ENCODE assay signal across 8 cellular contexts in the genomic region with DNA sequence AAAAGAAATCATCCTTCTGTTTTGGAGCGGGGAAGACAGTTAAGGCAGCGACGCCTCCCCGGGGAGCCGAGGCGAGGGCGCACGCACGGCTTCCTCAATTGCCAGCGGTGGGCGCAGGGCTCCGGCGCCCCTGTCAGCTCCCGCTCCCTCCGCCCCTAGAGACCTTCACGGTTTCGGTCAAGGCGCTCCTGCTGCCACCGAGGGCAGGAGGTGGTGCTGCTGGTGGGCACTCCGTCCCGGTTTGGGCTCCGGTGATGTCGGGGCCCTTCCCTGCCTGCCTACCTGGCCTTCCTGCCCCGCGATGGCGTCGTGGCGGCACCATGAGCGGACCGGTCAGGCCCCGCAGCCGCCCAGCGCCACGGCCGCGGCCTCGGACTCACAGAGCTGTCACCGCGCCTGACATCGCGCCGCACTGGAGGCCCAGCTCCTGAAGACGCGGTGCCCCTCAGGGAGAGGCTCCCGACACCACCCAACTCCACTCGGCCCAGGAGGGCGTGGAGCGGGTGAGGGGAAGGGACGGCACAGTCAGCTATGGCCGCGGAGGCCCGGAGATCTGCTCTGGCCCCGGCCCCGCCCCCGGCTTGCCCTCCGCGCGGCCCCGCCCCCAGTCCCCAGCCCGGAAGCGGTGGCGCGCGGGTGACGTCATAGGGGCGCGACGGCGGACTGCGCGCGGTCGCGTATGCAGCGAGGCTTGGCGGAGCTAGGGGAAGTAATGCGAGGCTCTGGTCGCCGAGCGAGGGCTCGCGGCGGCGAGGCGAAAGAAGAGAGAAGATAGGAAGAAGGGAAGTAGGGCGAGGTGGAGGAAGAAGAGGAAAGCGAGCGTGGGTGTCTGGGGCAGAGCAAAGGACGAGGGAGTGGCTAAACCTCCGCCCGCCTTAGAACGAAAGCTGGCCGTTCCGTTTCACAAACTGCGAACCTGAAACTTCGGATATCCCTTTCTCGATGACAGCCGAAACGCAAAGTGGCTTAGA. TPM values are rescaled to one million over a fixed set of nuclear protein-coding genes. Genes with fewer than 3 reads are reported as not detected.
DNase-seq lines count a peak whose midpoint lies in the region; ATAC-seq and TF ChIP-seq lines count a peak whose summit lies in the region.

A gene with protein sequence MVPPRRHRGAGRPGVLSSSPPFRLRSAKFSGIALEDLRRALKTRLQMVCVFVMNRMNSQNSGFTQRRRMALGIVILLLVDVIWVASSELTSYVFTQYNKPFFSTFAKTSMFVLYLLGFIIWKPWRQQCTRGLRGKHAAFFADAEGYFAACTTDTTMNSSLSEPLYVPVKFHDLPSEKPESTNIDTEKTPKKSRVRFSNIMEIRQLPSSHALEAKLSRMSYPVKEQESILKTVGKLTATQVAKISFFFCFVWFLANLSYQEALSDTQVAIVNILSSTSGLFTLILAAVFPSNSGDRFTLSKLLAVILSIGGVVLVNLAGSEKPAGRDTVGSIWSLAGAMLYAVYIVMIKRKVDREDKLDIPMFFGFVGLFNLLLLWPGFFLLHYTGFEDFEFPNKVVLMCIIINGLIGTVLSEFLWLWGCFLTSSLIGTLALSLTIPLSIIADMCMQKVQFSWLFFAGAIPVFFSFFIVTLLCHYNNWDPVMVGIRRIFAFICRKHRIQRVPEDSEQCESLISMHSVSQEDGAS (minus strand): TSS at position 555 of the 971 bp plus-strand sequence. CDS start 233 bp downstream, at position 322.

- peak within 1 kb of the TSS; percentile 43 for H3K4ac ChIP-seq in mesendoderm (ENCODE audit: low read depth, low read length)

- no peaks in the 10 kb centered on the region for H3K36me3 ChIP-seq in Caco-2 (ENCODE audit: control insufficient read depth, insufficient read depth, low read length)
- H3K36me3 ChIP-seq in mesendoderm (ENCODE audit: control insufficient read depth, insufficient read depth, low read length), result no peaks in the 10 kb centered on the region

- H2AK5ac ChIP-seq in mesendoderm (ENCODE audit: low read length), result no peak within 1 kb of the TSS

- H3K9me3 ChIP-seq in Caco-2, result no peaks in the 10 kb centered on the region

- peaks cover 5% of the 10 kb centered on the region for H3K79me2 ChIP-seq in mesendoderm (ENCODE audit: control insufficient read depth, insufficient read depth, low read length)

- peak within 1 kb of the TSS; percentile 81 for H3K27ac ChIP-seq in mesendoderm (ENCODE audit: low read depth, low read length)

- H3K23ac ChIP-seq in mesendoderm (ENCODE audit: low read length), result peak within 1 kb of the TSS; percentile 67

- intact Hi-C loops in Caco-2 (cut with micrococcal nuclease; ENCODE audit: unreplicated experiment), result loop anchor here (1.0 to 5.0 kb wide), 4 partner anchors 40 to 796 kb away; no protein-coding TSS in a partner anchor

- no peaks in the 10 kb centered on the region for H3K4me1 Mint-ChIP-seq in Caco-2 (ENCODE audit: low read depth, unreplicated experiment)
- peaks cover 9 to 25% of the 10 kb centered on the region in 2 donors for H3K4me1 Mint-ChIP-seq in effector memory CD8-positive, alpha-beta T cell (ENCODE audit: low read depth in 2 of 2)

- WGBS in mesendoderm (ENCODE audit: extremely low coverage, insufficient coverage, low lambda C conversion rate), result no CpG with 5 or more reads among the region's 99 CpGs

- peak within 1 kb of the TSS; percentile 91 for H2BK5ac ChIP-seq in mesendoderm (ENCODE audit: low read length)

- no TSS peak for BruUV-seq in Caco-2 (replicated peaks; lab: Mats Ljungman, UMichigan)

- CTCF ChIA-PET in Caco-2 (lab: Charles Lee), result interaction anchor here (0.6 to 1.1 kb wide), 5 partner anchors 13 to 120 kb away, joined by 3 to 4 read pairs (median 3); no protein-coding TSS in a partner anchor

- peak within 1 kb of the TSS; percentile 18 for H3K18ac ChIP-seq in mesendoderm (ENCODE audit: low read length)

- DNase-seq in Caco-2 (peak; percentile 91 to 98), HUDEP-2 (lab: John Stamatoyannopoulos, UW; ENCODE audit: unreplicated experiment in 76 of 76) (peak in 75 of 76 experiments; percentile 16 to 94 (median 83)), NOMO-1 treated with dmso at 0.1 percent for 144 hours (lab: John Stamatoyannopoulos, UW; ENCODE audit: unreplicated experiment) (peak; percentile 97), mesendoderm (peak; percentile 95)
- peak; percentile 91 to 98 (median 96) for DNase-seq in activated CD8-positive, alpha-beta memory T cell treated with anti-CD3 and anti-CD28 coated beads for 48 hours (ENCODE audit: low read depth in 2 of 3, low spot score in 2 of 3)
- DNase-seq in effector memory CD8-positive, alpha-beta T cell, result peak; percentile 95 to 98 (median 95)
- peak; percentile 92 for DNase-seq in stimulated activated CD8-positive, alpha-beta memory T cell treated with anti-CD3 and anti-CD28 coated beads, Interleukin-12 subunit alpha, Interleukin-12 subunit beta, amount 100 ng/mL, for 4 hours (ENCODE audit: low read depth)

- no peak within 1 kb of the TSS for H2BK120ac ChIP-seq in mesendoderm (ENCODE audit: low read depth, low read length)

- POLR2A ChIA-PET in Caco-2 (lab: Charles Lee), result interaction anchor here (0.5 to 1.8 kb wide), 23 partner anchors 12 to 1111 kb away, joined by 3 to 20 read pairs (median 4); a partner anchor contains a TSS

- H3K4me2 ChIP-seq in mesendoderm (ENCODE audit: low read length), result peak within 1 kb of the TSS; percentile 83

- peaks cover 32% of the 10 kb centered on the region for H3K36me3 Mint-ChIP-seq in Caco-2 (ENCODE audit: insufficient read depth, unreplicated experiment)
- H3K36me3 Mint-ChIP-seq in effector memory CD8-positive, alpha-beta T cell (ENCODE audit: insufficient read depth), result peaks cover 21% of the 10 kb centered on the region

- H3K4me3 ChIP-seq in Caco-2 (ENCODE audit: low read depth, low read length) (peak within 1 kb of the TSS; percentile 81), mesendoderm (ENCODE audit: low read length) (peak within 1 kb of the TSS; percentile 97)

- peak within 1 kb of the TSS; percentile 77 for H3K4me3 Mint-ChIP-seq in Caco-2 (ENCODE audit: unreplicated experiment)
- peak within 1 kb of the TSS; percentile 81 to 92 for H3K4me3 Mint-ChIP-seq in effector memory CD8-positive, alpha-beta T cell

- peak within 1 kb of the TSS; percentile 100 for H3K56ac ChIP-seq in mesendoderm (ENCODE audit: low read length)

- H3K79me1 ChIP-seq in mesendoderm (ENCODE audit: low read length), result peaks cover 1% of the 10 kb centered on the region

- H3K27ac Mint-ChIP-seq in Caco-2 (ENCODE audit: unreplicated experiment), result peak within 1 kb of the TSS; percentile 93
- H3K27ac Mint-ChIP-seq in effector memory CD8-positive, alpha-beta T cell, result peak within 1 kb of the TSS; percentile 93 to 98

- H3K9me3 Mint-ChIP-seq in Caco-2 (ENCODE audit: unreplicated experiment), result no peaks in the 10 kb centered on the region
- H3K9me3 Mint-ChIP-seq in effector memory CD8-positive, alpha-beta T cell, result no peaks in the 10 kb centered on the region

- H3K9ac ChIP-seq in mesendoderm (ENCODE audit: low read length), result peak within 1 kb of the TSS; percentile 98

- TF ChIP-seq CTCF in Caco-2 (IDR thresholded peaks at IDR 0.05; ENCODE audit: insufficient read depth in 1 of 2, low read depth in 1 of 2, low read length in 1 of 2, severe bottlenecking in 1 of 2, unreplicated experiment in 1 of 2), result peak in 1 of 2 experiments; percentile 16

- peak within 1 kb of the TSS; percentile 51 for H4K5ac ChIP-seq in mesendoderm (ENCODE audit: low read length)

- peaks cover 9% of the 10 kb centered on the region for H3K4me1 ChIP-seq in Caco-2
- no peaks in the 10 kb centered on the region for H3K4me1 ChIP-seq in mesendoderm (ENCODE audit: control insufficient read depth, low read depth, low read length)

- no peak within 1 kb of the TSS for H2BK15ac ChIP-seq in mesendoderm (replicated peaks; ENCODE audit: low read depth)

- no peaks in the 10 kb centered on the region for H3K27me3 Mint-ChIP-seq in Caco-2 (ENCODE audit: insufficient read depth, unreplicated experiment)
- H3K27me3 Mint-ChIP-seq in effector memory CD8-positive, alpha-beta T cell, result no peaks in the 10 kb centered on the region

- peak; percentile 88 for ATAC-seq in GM21390 (IDR thresholded peaks at IDR 0.05; ENCODE audit: unreplicated experiment)
- ATAC-seq in effector memory CD8-positive, alpha-beta T cell (replicated peaks), result peak; percentile 89

- no peak within 1 kb of the TSS for H4K8ac ChIP-seq in mesendoderm (ENCODE audit: low read depth, low read length)

- H3K27me3 ChIP-seq in Caco-2 (replicated peaks; ENCODE audit: control insufficient read depth, insufficient read depth, low read length), result no peaks in the 10 kb centered on the region
- no peaks in the 10 kb centered on the region for H3K27me3 ChIP-seq in mesendoderm (ENCODE audit: insufficient read depth, low read length, poor library complexity)

RNA-seq across cellular contexts. Expression of the gene that starts here (rescaled TPM):
- 140 and 149 TPM in 2 replicates for total RNA-seq in Caco-2 (2022)
- 16.6 TPM for polyA plus RNA-seq in mesendoderm (2013, experiment 1 of 2)
- 15.1 TPM for polyA plus RNA-seq in mesendoderm (2013, experiment 2 of 2)

Comparison
In these comparisons a context has a peak if more than half of its experiments do, and no peak if none do; other contexts are left out.
1. Peak in every context shown above with its lines: DNase-seq, ATAC-seq, H3K4me3 ChIP-seq and H3K27ac ChIP-seq.